Comparison of ENCODE assay signal across 1 cellular context in genomic region chr7:88132725-88133124, GRCh38.
TF ChIP-seq lines count a peak whose summit lies in the region.

No MANE protein-coding gene starts in this region.

TF ChIP-seq in GM12878, 131 proteins besides CTCF, POLR2A, EP300 and RAD21 (continued from another document):
- TF ChIP-seq, protein P1, sequence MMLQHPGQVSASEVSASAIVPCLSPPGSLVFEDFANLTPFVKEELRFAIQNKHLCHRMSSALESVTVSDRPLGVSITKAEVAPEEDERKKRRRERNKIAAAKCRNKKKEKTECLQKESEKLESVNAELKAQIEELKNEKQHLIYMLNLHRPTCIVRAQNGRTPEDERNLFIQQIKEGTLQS (IDR thresholded peaks at IDR 0.05; ENCODE audit: borderline replicate concordance, extremely low read depth, low read depth, low read length) = no peak
- no peak for TF ChIP-seq TCF3 (IDR thresholded peaks at IDR 0.05; ENCODE audit: borderline replicate concordance, insufficient read depth, low read depth, low read length)
- TF ChIP-seq ZNF274 (IDR thresholded peaks at IDR 0.05; ENCODE audit: insufficient read depth, insufficient read length) = no peak
- peak; percentile 59; the same call in 1 of the 2 replicates for TF ChIP-seq IKZF1 (conservative IDR thresholded peaks at IDR 0.05)
- TF ChIP-seq, protein P2, sequence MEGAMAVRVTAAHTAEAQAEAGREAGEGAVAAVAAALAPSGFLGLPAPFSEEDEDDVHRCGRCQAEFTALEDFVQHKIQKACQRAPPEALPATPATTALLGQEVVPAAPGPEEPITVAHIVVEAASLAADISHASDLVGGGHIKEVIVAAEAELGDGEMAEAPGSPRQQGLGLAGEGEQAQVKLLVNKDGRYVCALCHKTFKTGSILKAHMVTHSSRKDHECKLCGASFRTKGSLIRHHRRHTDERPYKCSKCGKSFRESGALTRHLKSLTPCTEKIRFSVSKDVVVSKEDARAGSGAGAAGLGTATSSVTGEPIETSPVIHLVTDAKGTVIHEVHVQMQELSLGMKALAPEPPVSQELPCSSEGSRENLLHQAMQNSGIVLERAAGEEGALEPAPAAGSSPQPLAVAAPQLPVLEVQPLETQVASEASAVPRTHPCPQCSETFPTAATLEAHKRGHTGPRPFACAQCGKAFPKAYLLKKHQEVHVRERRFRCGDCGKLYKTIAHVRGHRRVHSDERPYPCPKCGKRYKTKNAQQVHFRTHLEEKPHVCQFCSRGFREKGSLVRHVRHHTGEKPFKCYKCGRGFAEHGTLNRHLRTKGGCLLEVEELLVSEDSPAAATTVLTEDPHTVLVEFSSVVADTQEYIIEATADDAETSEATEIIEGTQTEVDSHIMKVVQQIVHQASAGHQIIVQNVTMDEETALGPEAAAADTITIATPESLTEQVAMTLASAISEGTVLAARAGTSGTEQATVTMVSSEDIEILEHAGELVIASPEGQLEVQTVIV (IDR thresholded peaks at IDR 0.05; ENCODE audit: borderline replicate concordance, partially characterized antibody) = no peak
- peak; percentile 51; the same call in 1 of the 2 replicates for TF ChIP-seq NBN (IDR thresholded peaks at IDR 0.05)
- no peak for TF ChIP-seq RAD51 (IDR thresholded peaks at IDR 0.05)
- no peak for TF ChIP-seq POLR2AphosphoS5 (IDR thresholded peaks at IDR 0.05; ENCODE audit: low read length)
